ENCODE assay signal across 14 cellular contexts in the genomic region with DNA sequence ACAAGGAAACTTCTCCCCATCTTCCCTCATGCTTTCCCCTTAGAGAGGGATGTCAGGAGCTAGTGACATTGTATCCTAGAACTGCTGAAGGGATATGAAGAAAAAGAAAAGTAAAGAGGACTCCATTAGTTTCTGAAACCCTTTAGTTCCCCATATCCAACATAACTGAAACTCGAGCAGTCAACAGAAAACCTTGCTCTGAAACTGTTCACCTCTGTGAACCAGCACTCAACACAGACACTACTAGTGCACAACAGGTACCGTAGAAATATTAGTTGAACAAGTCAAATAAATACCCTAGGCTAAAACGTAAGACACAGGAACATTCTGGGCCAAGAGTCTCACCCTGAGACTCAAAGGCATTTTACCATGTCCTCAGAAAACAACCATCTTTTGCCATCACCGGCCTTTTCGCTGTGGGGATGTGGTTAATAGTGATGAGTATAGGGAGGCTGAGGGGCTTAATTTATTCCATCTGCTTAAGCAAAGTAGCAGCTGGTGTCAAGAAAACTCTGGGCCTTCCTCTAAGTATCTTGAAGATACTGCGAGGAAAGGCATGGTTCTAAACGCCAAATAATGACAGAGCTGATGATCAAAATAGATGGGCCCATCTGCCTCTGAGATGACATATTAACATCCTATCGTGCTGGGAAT.
DNase-seq lines count a peak whose midpoint lies in the region; ATAC-seq and TF ChIP-seq lines count a peak whose summit lies in the region.
"Had no signal": no experiment of that assay in that cellular context is flagged by ENCODE, and none has a peak within 500 bp of the region (broad histone marks: within the 10 kb centered on the region; RNA-seq: fewer than 3 reads in every experiment).

No MANE protein-coding gene starts in this region.

- ATAC-seq in GM19372 (IDR thresholded peaks at IDR 0.05; ENCODE audit: low read depth, unreplicated experiment), result peak; percentile 92
- ATAC-seq in HG02798 (IDR thresholded peaks at IDR 0.05; ENCODE audit: poor library complexity, unreplicated experiment), result peak; percentile 92
- ATAC-seq in HG03521 (IDR thresholded peaks at IDR 0.05; ENCODE audit: unreplicated experiment), result peak; percentile 93
- ATAC-seq: activated T-cell treated with anti-CD3 and anti-CD28 coated beads, Interleukin-2, amount 50 U/mL, for 4 hours had no signal

- no peak overlapping the region for H3K4me3 ChIP-seq in GM12865 (ENCODE audit: low read depth, low read length)
- H3K4me3 ChIP-seq: left ventricle myocardium inferior, PC-9, prostate gland had no signal

- DNase-seq in GM12865 (ENCODE audit: low read depth) (peak; percentile 46), 8988T (no peak), NOMO-1 treated with dmso at 0.1 percent for 144 hours (lab: John Stamatoyannopoulos, UW; ENCODE audit: unreplicated experiment) (no peak), NCI-H526 treated with DMSO at 0.1 percent for 48 hours (lab: John Stamatoyannopoulos, UW) (no peak)
- DNase-seq in activated CD8-positive, alpha-beta memory T cell treated with anti-CD3 and anti-CD28 coated beads, Interleukin-2, amount 50 U/mL, for 4 hours, result no peak
- DNase-seq: activated T-cell treated with anti-CD3 and anti-CD28 coated beads, Interleukin-2, amount 50 U/mL, for 4 hours; foreskin fibroblast; left ventricle myocardium inferior; NCI-H1105; PC-9 had no signal

- TF ChIP-seq CTCF in GM12865 (IDR thresholded peaks at IDR 0.05; ENCODE audit: insufficient read depth, low read depth, low read length, missing control alignments), result no peak
